ENCODE assay signal across 18 cellular contexts in genomic region chr11:108218455-108218854, GRCh38. TPM values are rescaled to one million over a fixed set of nuclear protein-coding genes. Genes with fewer than 3 reads are reported as not detected.
DNase-seq lines count a peak whose midpoint lies in the region; ATAC-seq and TF ChIP-seq lines count a peak whose summit lies in the region.
"Had no signal": no experiment of that assay in that cellular context is flagged by ENCODE, and none has a peak within 500 bp of the region (broad histone marks: within the 10 kb centered on the region; RNA-seq: fewer than 3 reads in every experiment).

No MANE protein-coding gene starts in this region.

- peak overlapping the region; percentile 6 for H3K4me3 Mint-ChIP-seq in activated naive CD4-positive, alpha-beta T cell treated with anti-CD3 and anti-CD28 coated beads, Interleukin-2, amount 10 ng/mL, durations not matched to agents 7 days and 5 days
- H3K4me3 Mint-ChIP-seq in activated CD4-positive, alpha-beta memory T cell treated with anti-CD3 and anti-CD28 coated beads for 36 hours, result peak overlapping the region; percentile 25
- no peak overlapping the region for H3K4me3 Mint-ChIP-seq in dendritic cell treated with granulocyte-macrophage colony-stimulating factor and Interleukin-4, amounts not matched to agents 40 ng/mL and 50 ng/mL, for 4 days
- peak overlapping the region; percentile 5 to 53 for H3K4me3 Mint-ChIP-seq in stimulated activated naive CD8-positive, alpha-beta T cell treated with anti-CD3 and anti-CD28 coated beads, Interleukin-15, amount 100 ng/mL, for 72 hours

- DNase-seq in activated naive CD4-positive, alpha-beta T cell treated with anti-CD3 and anti-CD28 coated beads, Interleukin-2, amount 10 ng/mL, durations not matched to agents 7 days and 5 days, result no peak
- DNase-seq in activated naive CD4-positive, alpha-beta T cell treated with anti-CD3 and anti-CD28 coated beads, Interleukin-2, amount 50 U/mL, for 16 hours, result no peak
- no peak for DNase-seq in activated CD4-positive, alpha-beta memory T cell treated with anti-CD3 and anti-CD28 coated beads for 36 hours
- DNase-seq in stimulated activated naive CD8-positive, alpha-beta T cell treated with anti-CD3 and anti-CD28 coated beads, Interleukin-15, amount 100 ng/mL, for 72 hours, result no peak
- DNase-seq in lower lobe of right lung, result no peak
- no peak for DNase-seq in cerebellar cortex (ENCODE audit: low spot score)
- no peak for DNase-seq in anterior cingulate cortex (lab: John Stamatoyannopoulos, UW)
- DNase-seq: amniotic stem cell, COR-L47, dermis blood vessel endothelial cell, heart left ventricle, kidney, NCI-H146, NCI-H446, upper lobe of left lung had no signal

- peaks cover 25% of the 10 kb centered on the region for H3K4me1 ChIP-seq in lower lobe of right lung

- no peaks in the 10 kb centered on the region for H3K27me3 Mint-ChIP-seq in activated naive CD4-positive, alpha-beta T cell treated with anti-CD3 and anti-CD28 coated beads, Interleukin-2, amount 10 ng/mL, durations not matched to agents 7 days and 5 days
- no peaks in the 10 kb centered on the region for H3K27me3 Mint-ChIP-seq in activated CD4-positive, alpha-beta memory T cell treated with anti-CD3 and anti-CD28 coated beads for 36 hours
- H3K27me3 Mint-ChIP-seq in dendritic cell treated with granulocyte-macrophage colony-stimulating factor and Interleukin-4, amounts not matched to agents 40 ng/mL and 50 ng/mL, for 4 days, result no peaks in the 10 kb centered on the region
- H3K27me3 Mint-ChIP-seq in stimulated activated naive CD8-positive, alpha-beta T cell treated with anti-CD3 and anti-CD28 coated beads, Interleukin-15, amount 100 ng/mL, for 72 hours, result no peaks in the 10 kb centered on the region

- H3K27ac Mint-ChIP-seq in activated naive CD4-positive, alpha-beta T cell treated with anti-CD3 and anti-CD28 coated beads, Interleukin-2, amount 10 ng/mL, durations not matched to agents 7 days and 5 days, result peak overlapping the region; percentile 39
- peak overlapping the region; percentile 75 for H3K27ac Mint-ChIP-seq in activated CD4-positive, alpha-beta memory T cell treated with anti-CD3 and anti-CD28 coated beads for 36 hours
- peak overlapping the region; percentile 69 for H3K27ac Mint-ChIP-seq in dendritic cell treated with granulocyte-macrophage colony-stimulating factor and Interleukin-4, amounts not matched to agents 40 ng/mL and 50 ng/mL, for 4 days
- H3K27ac Mint-ChIP-seq in stimulated activated naive CD8-positive, alpha-beta T cell treated with anti-CD3 and anti-CD28 coated beads, Interleukin-15, amount 100 ng/mL, for 72 hours, result no peak overlapping the region

- CTCF ChIA-PET in activated naive CD4-positive, alpha-beta T cell treated with anti-CD3 and anti-CD28 coated beads, Interleukin-2, amount 10 ng/mL, durations not matched to agents 7 days and 5 days (lab: Charles Lee), result interaction anchor here (1.0 kb wide), 1 partner anchor 11 kb away, joined by 4 read pairs; no protein-coding TSS in a partner anchor
- CTCF ChIA-PET in activated CD4-positive, alpha-beta memory T cell treated with anti-CD3 and anti-CD28 coated beads for 36 hours (lab: Charles Lee), result interaction anchor here (0.7 kb wide), 1 partner anchor 18 kb away, joined by 3 read pairs; no protein-coding TSS in a partner anchor

- H3K27me3 ChIP-seq in lower lobe of right lung (ENCODE audit: low read depth), result no peaks in the 10 kb centered on the region
- H3K27me3 ChIP-seq: esophagus muscularis mucosa, heart left ventricle, upper lobe of left lung had no signal

- H3K9me3 Mint-ChIP-seq in activated naive CD4-positive, alpha-beta T cell treated with anti-CD3 and anti-CD28 coated beads, Interleukin-2, amount 10 ng/mL, durations not matched to agents 7 days and 5 days, result no peaks in the 10 kb centered on the region
- H3K9me3 Mint-ChIP-seq in activated CD4-positive, alpha-beta memory T cell treated with anti-CD3 and anti-CD28 coated beads for 36 hours, result no peaks in the 10 kb centered on the region
- no peaks in the 10 kb centered on the region for H3K9me3 Mint-ChIP-seq in dendritic cell treated with granulocyte-macrophage colony-stimulating factor and Interleukin-4, amounts not matched to agents 40 ng/mL and 50 ng/mL, for 4 days
- no peaks in the 10 kb centered on the region for H3K9me3 Mint-ChIP-seq in stimulated activated naive CD8-positive, alpha-beta T cell treated with anti-CD3 and anti-CD28 coated beads, Interleukin-15, amount 100 ng/mL, for 72 hours

- peaks cover 4% of the 10 kb centered on the region for H3K36me3 ChIP-seq in lower lobe of right lung
- H3K36me3 ChIP-seq: esophagus muscularis mucosa had no signal

- no peak for ATAC-seq in stimulated activated naive CD8-positive, alpha-beta T cell treated with anti-CD3 and anti-CD28 coated beads, Interleukin-15, amount 100 ng/mL, for 72 hours
- no peak for ATAC-seq in lower lobe of right lung
- ATAC-seq: heart left ventricle had no signal

- no peak overlapping the region for H3K27ac ChIP-seq in lower lobe of right lung
- H3K27ac ChIP-seq: esophagus muscularis mucosa, heart left ventricle, skin epidermis, upper lobe of left lung had no signal

- no peaks in the 10 kb centered on the region for H3K9me3 ChIP-seq in lower lobe of right lung
- H3K9me3 ChIP-seq: esophagus muscularis mucosa, heart left ventricle, upper lobe of left lung had no signal

- TF ChIP-seq CTCF in lower lobe of right lung (IDR thresholded peaks at IDR 0.05), result no peak

- intact Hi-C loops in activated CD4-positive, alpha-beta memory T cell treated with anti-CD3 and anti-CD28 coated beads for 36 hours (cut with micrococcal nuclease), result no loop called here
- intact Hi-C loops in dendritic cell treated with granulocyte-macrophage colony-stimulating factor and Interleukin-4, amounts not matched to agents 40 ng/mL and 50 ng/mL, for 4 days (cut with micrococcal nuclease), result no loop called here
- intact Hi-C loops in lower lobe of right lung (cut with DNase I), result no loop called here

- peaks cover 59% of the 10 kb centered on the region for H3K4me1 Mint-ChIP-seq in activated naive CD4-positive, alpha-beta T cell treated with anti-CD3 and anti-CD28 coated beads, Interleukin-2, amount 10 ng/mL, durations not matched to agents 7 days and 5 days
- H3K4me1 Mint-ChIP-seq in activated CD4-positive, alpha-beta memory T cell treated with anti-CD3 and anti-CD28 coated beads for 36 hours (ENCODE audit: low read depth), result peaks cover 66% of the 10 kb centered on the region
- peaks cover 46% of the 10 kb centered on the region for H3K4me1 Mint-ChIP-seq in dendritic cell treated with granulocyte-macrophage colony-stimulating factor and Interleukin-4, amounts not matched to agents 40 ng/mL and 50 ng/mL, for 4 days (ENCODE audit: low read depth)
- peaks cover 68% of the 10 kb centered on the region for H3K4me1 Mint-ChIP-seq in stimulated activated naive CD8-positive, alpha-beta T cell treated with anti-CD3 and anti-CD28 coated beads, Interleukin-15, amount 100 ng/mL, for 72 hours

- no peak overlapping the region for H3K4me3 ChIP-seq in lower lobe of right lung
- H3K4me3 ChIP-seq: esophagus muscularis mucosa, heart left ventricle, skin epidermis, upper lobe of left lung had no signal

- POLR2A ChIA-PET in activated CD4-positive, alpha-beta memory T cell treated with anti-CD3 and anti-CD28 coated beads for 36 hours (lab: Charles Lee), result interaction anchor here (1.4 to 1.9 kb wide), 4 partner anchors 12 to 21 kb away, joined by 5 to 9 read pairs (median 8); no protein-coding TSS in a partner anchor

- H3K36me3 Mint-ChIP-seq in activated naive CD4-positive, alpha-beta T cell treated with anti-CD3 and anti-CD28 coated beads, Interleukin-2, amount 10 ng/mL, durations not matched to agents 7 days and 5 days, result peaks cover 59% of the 10 kb centered on the region
- peaks cover 19% of the 10 kb centered on the region for H3K36me3 Mint-ChIP-seq in activated CD4-positive, alpha-beta memory T cell treated with anti-CD3 and anti-CD28 coated beads for 36 hours
- peaks cover 21% of the 10 kb centered on the region for H3K36me3 Mint-ChIP-seq in dendritic cell treated with granulocyte-macrophage colony-stimulating factor and Interleukin-4, amounts not matched to agents 40 ng/mL and 50 ng/mL, for 4 days (ENCODE audit: low read depth)

RNA-seq across cellular contexts. Expression of gene NPAT, which starts 4.0 kb away (rescaled TPM):
- 10 to 100 TPM; 28.7 to 29.2 TPM for total RNA-seq in activated CD4-positive, alpha-beta memory T cell treated with anti-CD3 and anti-CD28 coated beads for 36 hours
- total RNA-seq in lower lobe of right lung, result 16.7 TPM

RNA-seq across cellular contexts. Expression of gene ATM, which starts 4.4 kb away (rescaled TPM):
- total RNA-seq in activated CD4-positive, alpha-beta memory T cell treated with anti-CD3 and anti-CD28 coated beads for 36 hours, result 10 to 100 TPM; 31.3 to 31.6 TPM
- 91.3 TPM for total RNA-seq in lower lobe of right lung

Comparison
In these comparisons a context has a peak if more than half of its experiments do, and no peak if none do; other contexts are left out.
1. H3K27ac Mint-ChIP-seq: peak in activated naive CD4-positive, alpha-beta T cell treated with anti-CD3 and anti-CD28 coated beads, Interleukin-2, amount 10 ng/mL, durations not matched to agents 7 days and 5 days (single experiment), activated CD4-positive, alpha-beta memory T cell treated with anti-CD3 and anti-CD28 coated beads for 36 hours (single experiment) and dendritic cell treated with granulocyte-macrophage colony-stimulating factor and Interleukin-4, amounts not matched to agents 40 ng/mL and 50 ng/mL, for 4 days (single experiment); none in stimulated activated naive CD8-positive, alpha-beta T cell treated with anti-CD3 and anti-CD28 coated beads, Interleukin-15, amount 100 ng/mL, for 72 hours (0 of 2).